26 cellular contexts compared by ENCODE assay signal in the genomic region with DNA sequence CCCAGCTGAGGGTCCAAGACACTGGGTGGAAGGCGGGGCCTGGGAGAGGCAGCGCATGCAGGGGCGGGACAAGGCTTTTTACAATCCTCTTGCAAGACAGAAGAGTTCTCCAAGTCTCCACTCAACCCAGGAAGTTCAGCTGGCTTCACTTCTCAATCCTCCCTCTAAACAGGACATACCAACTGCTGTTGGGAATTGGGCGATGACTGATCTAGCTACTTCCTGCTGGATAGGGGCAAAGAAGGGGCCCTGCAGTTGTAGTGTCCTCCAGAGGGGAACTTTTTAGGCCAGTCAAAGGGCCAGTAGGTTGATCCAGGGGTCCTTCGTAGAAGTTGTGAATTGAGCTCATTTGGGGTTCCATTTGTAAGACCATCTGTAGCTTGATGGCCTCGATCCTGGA.
"Had no signal": no experiment of that assay in that cellular context is flagged by ENCODE, and none has a peak within 500 bp of the region (broad histone marks: within the 10 kb centered on the region; RNA-seq: fewer than 3 reads in every experiment).

No MANE protein-coding gene starts in this region.

- H3K4me3 Mint-ChIP-seq: natural killer cell treated with Interleukin-12 subunit alpha and Interleukin-12 subunit beta and Interleukin-15 and Interleukin-18, amount 100 ng/mL, for 72 hours; nephron progenitor cell; neural crest cell; stimulated activated effector memory CD8-positive, alpha-beta T cell treated with anti-CD3 and anti-CD28 coated beads, Interleukin-12 subunit alpha, Interleukin-12 subunit beta, amount 100 ng/mL, for 72 hours; stimulated activated naive B cell treated with anti-CD40 and anti-IgM and Interleukin-4, amounts not matched to agents 10 μg/mL and 1 μg/mL and 100 μg/mL, for 72 hours; stimulated activated naive CD8-positive, alpha-beta T cell treated with anti-CD3 and anti-CD28 coated beads, Interleukin-15, Interleukin-2, amounts not matched to agents 100 ng/mL and 50 ng/mL, for 24 hours had no signal

- ATAC-seq: psoas muscle; right cardiac atrium; stimulated activated effector memory CD8-positive, alpha-beta T cell treated with anti-CD3 and anti-CD28 coated beads, Interleukin-12 subunit alpha, Interleukin-12 subunit beta, amount 100 ng/mL, for 72 hours; stimulated activated naive B cell treated with anti-CD40 and anti-IgM and Interleukin-4, amounts not matched to agents 10 μg/mL and 1 μg/mL and 100 μg/mL, for 72 hours had no signal

- H3K9me3 ChIP-seq: psoas muscle, right lobe of liver, sigmoid colon, thyroid gland, upper lobe of left lung, vagina had no signal

- H3K27me3 ChIP-seq: ovary, right lobe of liver, sigmoid colon, stomach, thyroid gland, tibial nerve, upper lobe of left lung, vagina had no signal

- H3K4me1 ChIP-seq: parathyroid adenoma, psoas muscle, sigmoid colon, stomach, tibial nerve, vagina had no signal

- H3K4me1 Mint-ChIP-seq: nephron progenitor cell; neural crest cell; stimulated activated effector memory CD8-positive, alpha-beta T cell treated with anti-CD3 and anti-CD28 coated beads, Interleukin-12 subunit alpha, Interleukin-12 subunit beta, amount 100 ng/mL, for 72 hours; stimulated activated naive B cell treated with anti-CD40 and anti-IgM and Interleukin-4, amounts not matched to agents 10 μg/mL and 1 μg/mL and 100 μg/mL, for 72 hours had no signal

- H3K36me3 Mint-ChIP-seq: natural killer cell treated with Interleukin-12 subunit alpha and Interleukin-12 subunit beta and Interleukin-15 and Interleukin-18, amount 100 ng/mL, for 72 hours; stimulated activated effector memory CD8-positive, alpha-beta T cell treated with anti-CD3 and anti-CD28 coated beads, Interleukin-12 subunit alpha, Interleukin-12 subunit beta, amount 100 ng/mL, for 72 hours had no signal

- H3K36me3 ChIP-seq: ovary, right lobe of liver, sigmoid colon, stomach, thoracic aorta, thyroid gland, tibial nerve, upper lobe of left lung, vagina had no signal

- H3K4me3 ChIP-seq: ovary, psoas muscle, right lobe of liver, sigmoid colon, stomach, thoracic aorta, thyroid gland, tibial nerve, upper lobe of left lung, vagina had no signal

- H3K79me2 ChIP-seq: parathyroid adenoma had no signal

- H3K9ac ChIP-seq: parathyroid adenoma had no signal

- H3K27ac Mint-ChIP-seq: natural killer cell treated with Interleukin-12 subunit alpha and Interleukin-12 subunit beta and Interleukin-15 and Interleukin-18, amount 100 ng/mL, for 72 hours; nephron progenitor cell; stimulated activated effector memory CD8-positive, alpha-beta T cell treated with anti-CD3 and anti-CD28 coated beads, Interleukin-12 subunit alpha, Interleukin-12 subunit beta, amount 100 ng/mL, for 72 hours; stimulated activated naive B cell treated with anti-CD40 and anti-IgM and Interleukin-4, amounts not matched to agents 10 μg/mL and 1 μg/mL and 100 μg/mL, for 72 hours; stimulated activated naive CD8-positive, alpha-beta T cell treated with anti-CD3 and anti-CD28 coated beads, Interleukin-15, Interleukin-2, amounts not matched to agents 100 ng/mL and 50 ng/mL, for 24 hours had no signal

- H3K27ac ChIP-seq: ovary, parathyroid adenoma, psoas muscle, sigmoid colon, stomach, thoracic aorta, tibial nerve, upper lobe of left lung, vagina had no signal

- H3K9me3 Mint-ChIP-seq: natural killer cell treated with Interleukin-12 subunit alpha and Interleukin-12 subunit beta and Interleukin-15 and Interleukin-18, amount 100 ng/mL, for 72 hours; stimulated activated effector memory CD8-positive, alpha-beta T cell treated with anti-CD3 and anti-CD28 coated beads, Interleukin-12 subunit alpha, Interleukin-12 subunit beta, amount 100 ng/mL, for 72 hours had no signal

- DNase-seq: nephron progenitor cell; occipital lobe; ovary; psoas muscle; sigmoid colon; small intestine; stimulated activated CD4-positive, alpha-beta T cell treated with anti-CD3 and anti-CD28 coated beads, Interleukin-15, amount 100 ng/mL, for 24 hours; stimulated activated CD4-positive, alpha-beta T cell treated with anti-CD3 and anti-CD28 coated beads, Interleukin-2, amount 100 ng/mL, for 24 hours; stimulated activated CD4-positive, alpha-beta T cell treated with anti-CD3 and anti-CD28 coated beads, Interleukin-2, amount 100 ng/mL, for 48 hours; stimulated activated CD4-positive, alpha-beta T cell treated with anti-CD3 and anti-CD28 coated beads, Interleukin-4, amount 100 ng/mL, for 24 hours; stimulated activated naive B cell treated with anti-CD40 and anti-IgM and Interleukin-4, amounts not matched to agents 10 μg/mL and 1 μg/mL and 100 μg/mL, for 72 hours; stimulated activated naive CD4-positive, alpha-beta T cell treated with Interleukin-2 at 50 U/mL for 16 hours; stomach; thyroid gland; trophoblast cell had no signal
